ENCODE assay signal across 8 cellular contexts in the genomic region with DNA sequence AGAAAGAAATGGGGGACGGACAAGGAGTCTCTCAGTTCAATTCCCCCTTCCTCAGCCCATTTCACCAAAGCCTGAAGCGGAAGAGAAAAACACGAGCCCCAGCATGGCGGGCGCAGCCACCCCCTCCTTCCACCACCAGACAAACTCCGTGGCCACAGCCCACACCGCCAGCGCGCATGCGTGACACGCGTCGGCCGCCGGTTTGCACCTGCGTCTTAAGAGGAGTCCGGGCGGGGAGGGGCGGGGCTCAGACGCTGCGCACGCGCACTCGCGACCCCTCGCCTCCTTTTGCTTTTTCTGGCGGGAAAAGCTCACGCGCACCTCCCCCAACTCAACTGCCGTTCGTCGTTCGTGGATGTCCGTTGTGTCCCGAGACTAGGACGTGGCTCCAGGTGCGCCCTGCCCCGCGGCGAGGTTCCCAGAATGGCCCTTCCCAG. TPM values are rescaled to one million over a fixed set of nuclear protein-coding genes. Genes with fewer than 3 reads are reported as not detected.
DNase-seq lines count a peak whose midpoint lies in the region; ATAC-seq and TF ChIP-seq lines count a peak whose summit lies in the region.

A gene with protein sequence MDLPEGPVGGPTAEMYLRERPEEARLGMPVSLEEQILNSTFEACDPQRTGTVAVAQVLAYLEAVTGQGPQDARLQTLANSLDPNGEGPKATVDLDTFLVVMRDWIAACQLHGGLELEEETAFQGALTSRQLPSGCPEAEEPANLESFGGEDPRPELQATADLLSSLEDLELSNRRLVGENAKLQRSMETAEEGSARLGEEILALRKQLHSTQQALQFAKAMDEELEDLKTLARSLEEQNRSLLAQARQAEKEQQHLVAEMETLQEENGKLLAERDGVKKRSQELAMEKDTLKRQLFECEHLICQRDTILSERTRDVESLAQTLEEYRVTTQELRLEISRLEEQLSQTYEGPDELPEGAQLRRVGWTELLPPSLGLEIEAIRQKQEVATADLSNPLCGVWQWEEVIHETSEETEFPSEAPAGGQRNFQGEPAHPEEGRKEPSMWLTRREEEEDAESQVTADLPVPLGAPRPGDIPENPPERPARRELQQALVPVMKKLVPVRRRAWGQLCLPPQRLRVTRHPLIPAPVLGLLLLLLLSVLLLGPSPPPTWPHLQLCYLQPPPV (plus strand): TSS at position 314 of the 437 bp plus-strand sequence. CDS start 2,635 bp downstream, outside the sequence.

- no peak within 1 kb of the TSS for H3K23ac ChIP-seq in H9 (ENCODE audit: insufficient read length, low read depth, low read length)

- H3K4me3 ChIP-seq in GM06990 (replicated peaks; ENCODE audit: low read depth, low read length): peak within 1 kb of the TSS; percentile 33
- H3K4me3 ChIP-seq in NT2/D1 (ENCODE audit: insufficient read length, low read depth): no peak within 1 kb of the TSS

- intact Hi-C loops in Right ventricle myocardium superior (cut with DNase I): no loop called here

- peak within 1 kb of the TSS; percentile 79 for H3K27ac Mint-ChIP-seq in activated T-cell treated with anti-CD3 and anti-CD28 coated beads, Interleukin-2, amount 50 U/mL, for 72 hours
- no peak within 1 kb of the TSS for H3K27ac Mint-ChIP-seq in H9

- no peak within 1 kb of the TSS for H3K9ac ChIP-seq in NT2/D1 (ENCODE audit: insufficient read length, low read depth)
- H3K9ac ChIP-seq in H9 (ENCODE audit: extremely low read depth, insufficient read length, low read length): no peak within 1 kb of the TSS

- H3K4me1 Mint-ChIP-seq in activated T-cell treated with anti-CD3 and anti-CD28 coated beads, Interleukin-2, amount 50 U/mL, for 72 hours (ENCODE audit: low read depth): peaks cover 27% of the 10 kb centered on the region
- H3K4me1 Mint-ChIP-seq in H9: peaks cover 4 to 16% of the 10 kb centered on the region in 2 experiments

- H3K23me2 ChIP-seq in H9 (ENCODE audit: insufficient read length, low read depth, low read length, poor library complexity, severe bottlenecking): no peaks in the 10 kb centered on the region

- H2BK5ac ChIP-seq in H9 (ENCODE audit: insufficient read length, low read length): no peak within 1 kb of the TSS

- no peak within 1 kb of the TSS for H3K14ac ChIP-seq in H9 (ENCODE audit: insufficient read depth, low read length)

- no peak within 1 kb of the TSS for H2AK5ac ChIP-seq in H9 (ENCODE audit: insufficient read length, low read length)

- no peaks in the 10 kb centered on the region for H4K20me1 ChIP-seq in H9 (ENCODE audit: control insufficient read depth, insufficient read depth, insufficient read length)

- H3K27ac ChIP-seq in H9 (ENCODE audit: insufficient read length, low read depth, low read length): no peak within 1 kb of the TSS

- no peak within 1 kb of the TSS for H4K91ac ChIP-seq in H9 (ENCODE audit: insufficient read length, low read depth, low read length)

- H2BK12ac ChIP-seq in H9 (ENCODE audit: insufficient read length, low read depth, low read length): no peak within 1 kb of the TSS

- H3K4me1 ChIP-seq in NT2/D1 (ENCODE audit: insufficient read depth, insufficient read length) (peaks cover 5% of the 10 kb centered on the region), H9 (ENCODE audit: insufficient read depth, low read length) (no peaks in the 10 kb centered on the region)

- peak; percentile 67 to 76 for ATAC-seq in activated T-cell treated with anti-CD3 and anti-CD28 coated beads, Interleukin-2, amount 50 U/mL, for 72 hours (replicated peaks in 1 of 2)
- peak; percentile 86 for ATAC-seq in Right ventricle myocardium superior (ENCODE audit: poor library complexity)

- no peak within 1 kb of the TSS for H2BK15ac ChIP-seq in H9 (ENCODE audit: low read depth, low read length)

- no peak within 1 kb of the TSS for H2BK120ac ChIP-seq in H9 (ENCODE audit: low read depth, low read length, poor library complexity, severe bottlenecking)

- H2BK20ac ChIP-seq in H9 (ENCODE audit: low read depth, low read length, poor library complexity, severe bottlenecking): no peak within 1 kb of the TSS

- H3K27me3 ChIP-seq in GM06990 (replicated peaks; ENCODE audit: control insufficient read depth, insufficient read depth, low read length): no peaks in the 10 kb centered on the region
- no peaks in the 10 kb centered on the region for H3K27me3 ChIP-seq in NT2/D1 (ENCODE audit: insufficient read depth, insufficient read length)
- H3K27me3 ChIP-seq in H9 (ENCODE audit: insufficient read depth, low read length): no peaks in the 10 kb centered on the region

- H3K79me1 ChIP-seq in H9 (ENCODE audit: insufficient read depth, low read depth, low read length, poor library complexity, severe bottlenecking): no peaks in the 10 kb centered on the region

- no peak within 1 kb of the TSS for H3K4me2 ChIP-seq in H9 (ENCODE audit: insufficient read depth, insufficient read length, low read length)

- no peak within 1 kb of the TSS for H4K5ac ChIP-seq in H9 (ENCODE audit: insufficient read length, low read depth, low read length)

- H3K36me3 ChIP-seq in GM06990 (ENCODE audit: control insufficient read depth, insufficient read depth, low read length): no peaks in the 10 kb centered on the region
- H3K36me3 ChIP-seq in NT2/D1 (ENCODE audit: insufficient read depth, insufficient read length, low read length): no peaks in the 10 kb centered on the region

- no peak within 1 kb of the TSS for H3K4ac ChIP-seq in H9 (ENCODE audit: low read depth, low read length)

- no peak within 1 kb of the TSS for H4K8ac ChIP-seq in H9 (replicated peaks; ENCODE audit: insufficient read length, low read depth, low read length)

- WGBS in H9 (ENCODE audit: extremely low coverage, insufficient read length, low lambda C conversion rate): no CpG with 5 or more reads among the region's 40 CpGs

- H3K9me3 ChIP-seq in NT2/D1 (ENCODE audit: insufficient read depth, low read length) (0 out of 2 replicates have a peak, but pooled peaks cover under 1% of the 10 kb centered on the region), H9 (ENCODE audit: control insufficient read depth, low read depth, low read length) (no peaks in the 10 kb centered on the region)

- no peaks in the 10 kb centered on the region for H3K79me2 ChIP-seq in H9 (ENCODE audit: insufficient read depth, low read length)

- no peak within 1 kb of the TSS for H2AFZ ChIP-seq in H9 (ENCODE audit: low read length)

- no peak for TF ChIP-seq CTCF in GM06990 (IDR thresholded peaks at IDR 0.05; ENCODE audit: insufficient read depth, low read length, poor library complexity, severe bottlenecking)
- TF ChIP-seq CTCF in H9 (conservative IDR thresholded peaks at IDR 0.05): no peak

- H3K9me3 Mint-ChIP-seq in activated T-cell treated with anti-CD3 and anti-CD28 coated beads, Interleukin-2, amount 50 U/mL, for 72 hours: no peaks in the 10 kb centered on the region
- peaks cover 1 to 2% of the 10 kb centered on the region in 2 experiments; a peak in 2 of 5 replicates for H3K9me3 Mint-ChIP-seq in H9

- H3T11ph ChIP-seq in H9 (ENCODE audit: low read length): no peak within 1 kb of the TSS

- H3K36me3 Mint-ChIP-seq in activated T-cell treated with anti-CD3 and anti-CD28 coated beads, Interleukin-2, amount 50 U/mL, for 72 hours (ENCODE audit: insufficient read depth in 2 of 2): no peaks in the 10 kb centered on the region
- H3K36me3 Mint-ChIP-seq in H9 (ENCODE audit: insufficient read depth in 1 of 3, low read depth in 3 of 3): 0 out of 7 replicates have a peak, but pooled peaks cover 0 to 1% (median 0%) of the 10 kb centered on the region in 3 experiments

- peak; percentile 96 for DNase-seq in GM06990 (ENCODE audit: extremely low read depth, insufficient read length)
- DNase-seq in NT2/D1 (ENCODE audit: low read depth, low spot score): peak; percentile 25
- DNase-seq in activated T-cell treated with anti-CD3 and anti-CD28 coated beads, Interleukin-2, amount 50 U/mL, for 72 hours: peak; percentile 85 to 91
- DNase-seq in Right ventricle myocardium superior: peak; percentile 87
- peak; percentile 94 for DNase-seq in stimulated activated CD4-positive, alpha-beta T cell treated with anti-CD3 and anti-CD28 coated beads, Interleukin-1b, Interleukin-23, amount 100 ng/mL, for 48 hours
- DNase-seq in GDM1 (lab: John Stamatoyannopoulos, UW): no peak
- no peak for DNase-seq in retina
- no peak for DNase-seq in H9

- H3K18ac ChIP-seq in H9 (ENCODE audit: insufficient read length, low read depth, low read length): no peak within 1 kb of the TSS

- H3K27me3 Mint-ChIP-seq in activated T-cell treated with anti-CD3 and anti-CD28 coated beads, Interleukin-2, amount 50 U/mL, for 72 hours (ENCODE audit: low read depth): peaks cover 7% of the 10 kb centered on the region
- H3K27me3 Mint-ChIP-seq in H9 (ENCODE audit: low read depth): peaks cover 11% of the 10 kb centered on the region

- H3K56ac ChIP-seq in H9 (ENCODE audit: insufficient read length, low read depth, low read length): no peak within 1 kb of the TSS

- H3K4me3 Mint-ChIP-seq in activated T-cell treated with anti-CD3 and anti-CD28 coated beads, Interleukin-2, amount 50 U/mL, for 72 hours: peak within 1 kb of the TSS; percentile 46 to 48
- H3K4me3 Mint-ChIP-seq in H9: peak within 1 kb of the TSS in 1 of 2 experiments; percentile 55; a peak in 1 of 5 replicates

RNA-seq across cellular contexts. Expression of the gene that starts here (rescaled TPM):
- 1 to 10 TPM; 1.6 to 3.0 TPM for total RNA-seq in activated T-cell treated with anti-CD3 and anti-CD28 coated beads, Interleukin-2, amount 50 U/mL, for 72 hours
- total RNA-seq in Right ventricle myocardium superior (not detected), H9 (2021) (0.39 TPM in 1 of 2 replicates, not detected in the other)

Comparison
In these comparisons a context has a peak if more than half of its experiments do, and no peak if none do; other contexts are left out.
1. Peak in DNase-seq and ATAC-seq in Right ventricle myocardium superior; RNA of the gene not detected or under 1 TPM.
2. DNase-seq: peak in GM06990 (single experiment), NT2/D1 (single experiment), activated T-cell treated with anti-CD3 and anti-CD28 coated beads, Interleukin-2, amount 50 U/mL, for 72 hours (2 of 2) and stimulated activated CD4-positive, alpha-beta T cell treated with anti-CD3 and anti-CD28 coated beads, Interleukin-1b, Interleukin-23, amount 100 ng/mL, for 48 hours (single experiment); none in GDM1 (single experiment), retina (single experiment) and H9 (single experiment).